17 cellular contexts compared by ENCODE assay signal in genomic region chr11:78336877-78337553, GRCh38.
DNase-seq lines count a peak whose midpoint lies in the region; ATAC-seq and TF ChIP-seq lines count a peak whose summit lies in the region.
"Had no signal": no experiment of that assay in that cellular context is flagged by ENCODE, and none has a peak within 500 bp of the region (broad histone marks: within the 10 kb centered on the region; RNA-seq: fewer than 3 reads in every experiment).

No MANE protein-coding gene starts in this region.

- POLR2A ChIA-PET in activated CD4-positive, alpha-beta memory T cell treated with anti-CD3 and anti-CD28 coated beads, Interleukin-2, amount 10 ng/mL, durations not matched to agents 7 days and 5 days (lab: Charles Lee) = interaction anchor here (1.1 to 1.3 kb wide), 2 partner anchors 11 kb away, joined by 3 to 6 read pairs; no protein-coding TSS in a partner anchor
- POLR2A ChIA-PET in activated CD4-positive, alpha-beta memory T cell treated with anti-CD3 and anti-CD28 coated beads for 36 hours (lab: Charles Lee) = no interaction called here
- POLR2A ChIA-PET in activated B cell treated with CpG ODN at 0.5 μM for 24 hours (lab: Charles Lee) = no interaction called here

- H3K27me3 Mint-ChIP-seq in activated CD4-positive, alpha-beta memory T cell treated with anti-CD3 and anti-CD28 coated beads, Interleukin-2, amount 10 ng/mL, durations not matched to agents 7 days and 5 days = no peaks in the 10 kb centered on the region
- no peaks in the 10 kb centered on the region for H3K27me3 Mint-ChIP-seq in activated CD4-positive, alpha-beta memory T cell treated with anti-CD3 and anti-CD28 coated beads for 36 hours
- H3K27me3 Mint-ChIP-seq in activated B cell treated with CpG ODN at 0.5 μM for 24 hours = no peaks in the 10 kb centered on the region
- H3K27me3 Mint-ChIP-seq: activated naive CD8-positive, alpha-beta T cell had no signal

- H3K27me3 ChIP-seq in layer of hippocampus (ENCODE audit: control insufficient read depth, insufficient read depth, low read length) (no peaks in the 10 kb centered on the region), tibial nerve (no peaks in the 10 kb centered on the region)
- H3K27me3 ChIP-seq: BLaER1 treated with 17β-estradiol and CSF1 and Interleukin-3, amounts not matched to agents 10 nM and 100 nM; brain microvascular endothelial cell; pancreas; testis had no signal

- intact Hi-C loops in activated CD4-positive, alpha-beta memory T cell treated with anti-CD3 and anti-CD28 coated beads for 36 hours (cut with micrococcal nuclease) = no loop called here
- intact Hi-C loops in activated B cell treated with CpG ODN at 0.5 μM for 24 hours (cut with micrococcal nuclease) = loop anchor here (5.0 to 10.0 kb wide), 2 partner anchors 35 to 112 kb away; no protein-coding TSS in a partner anchor

- H3K4me3 Mint-ChIP-seq in activated CD4-positive, alpha-beta memory T cell treated with anti-CD3 and anti-CD28 coated beads, Interleukin-2, amount 10 ng/mL, durations not matched to agents 7 days and 5 days = no peak overlapping the region
- H3K4me3 Mint-ChIP-seq in activated CD4-positive, alpha-beta memory T cell treated with anti-CD3 and anti-CD28 coated beads for 36 hours = no peak overlapping the region
- H3K4me3 Mint-ChIP-seq in activated B cell treated with CpG ODN at 0.5 μM for 24 hours = peak overlapping the region; percentile 49
- H3K4me3 Mint-ChIP-seq: activated naive CD8-positive, alpha-beta T cell; activated T-cell treated with anti-CD3 and anti-CD28 coated beads, Interleukin-2, amount 50 U/mL, for 4 hours had no signal

- H3K4me1 Mint-ChIP-seq in activated CD4-positive, alpha-beta memory T cell treated with anti-CD3 and anti-CD28 coated beads, Interleukin-2, amount 10 ng/mL, durations not matched to agents 7 days and 5 days = peaks cover 90% of the 10 kb centered on the region
- peaks cover 33% of the 10 kb centered on the region for H3K4me1 Mint-ChIP-seq in activated CD4-positive, alpha-beta memory T cell treated with anti-CD3 and anti-CD28 coated beads for 36 hours (ENCODE audit: low read depth)
- H3K4me1 Mint-ChIP-seq in activated B cell treated with CpG ODN at 0.5 μM for 24 hours = peaks cover 48% of the 10 kb centered on the region

- no peak for TF ChIP-seq POLR2A in tibial nerve (IDR thresholded peaks at IDR 0.05)

- H3K9me3 ChIP-seq in tibial nerve = no peaks in the 10 kb centered on the region
- H3K9me3 ChIP-seq: SK-N-SH, testis had no signal

- CTCF ChIA-PET in activated CD4-positive, alpha-beta memory T cell treated with anti-CD3 and anti-CD28 coated beads, Interleukin-2, amount 10 ng/mL, durations not matched to agents 7 days and 5 days (lab: Charles Lee) = interaction anchor here (0.7 kb wide), 1 partner anchor 48 kb away, joined by 4 read pairs; no protein-coding TSS in a partner anchor
- CTCF ChIA-PET in activated CD4-positive, alpha-beta memory T cell treated with anti-CD3 and anti-CD28 coated beads for 36 hours (lab: Charles Lee) = no interaction called here
- CTCF ChIA-PET in activated B cell treated with CpG ODN at 0.5 μM for 24 hours (lab: Charles Lee) = no interaction called here

- H3K4me1 ChIP-seq in tibial nerve = peaks cover 0 to 67% (median 31%) of the 10 kb centered on the region in 4 donors
- H3K4me1 ChIP-seq: testis had no signal

- peaks cover 69% of the 10 kb centered on the region for H3K36me3 Mint-ChIP-seq in activated CD4-positive, alpha-beta memory T cell treated with anti-CD3 and anti-CD28 coated beads, Interleukin-2, amount 10 ng/mL, durations not matched to agents 7 days and 5 days (ENCODE audit: low read depth)
- peaks cover 2% of the 10 kb centered on the region for H3K36me3 Mint-ChIP-seq in activated CD4-positive, alpha-beta memory T cell treated with anti-CD3 and anti-CD28 coated beads for 36 hours
- peaks cover 6% of the 10 kb centered on the region for H3K36me3 Mint-ChIP-seq in activated B cell treated with CpG ODN at 0.5 μM for 24 hours (ENCODE audit: low read depth)

- H3K9me3 Mint-ChIP-seq in activated CD4-positive, alpha-beta memory T cell treated with anti-CD3 and anti-CD28 coated beads, Interleukin-2, amount 10 ng/mL, durations not matched to agents 7 days and 5 days = peaks cover 27% of the 10 kb centered on the region
- peaks cover 5% of the 10 kb centered on the region for H3K9me3 Mint-ChIP-seq in activated CD4-positive, alpha-beta memory T cell treated with anti-CD3 and anti-CD28 coated beads for 36 hours
- no peaks in the 10 kb centered on the region for H3K9me3 Mint-ChIP-seq in activated B cell treated with CpG ODN at 0.5 μM for 24 hours

- H3K27ac Mint-ChIP-seq in activated CD4-positive, alpha-beta memory T cell treated with anti-CD3 and anti-CD28 coated beads, Interleukin-2, amount 10 ng/mL, durations not matched to agents 7 days and 5 days = peak overlapping the region; percentile 9
- no peak overlapping the region for H3K27ac Mint-ChIP-seq in activated CD4-positive, alpha-beta memory T cell treated with anti-CD3 and anti-CD28 coated beads for 36 hours
- peak overlapping the region; percentile 68 for H3K27ac Mint-ChIP-seq in activated B cell treated with CpG ODN at 0.5 μM for 24 hours
- H3K27ac Mint-ChIP-seq: activated naive CD8-positive, alpha-beta T cell had no signal

- no peak overlapping the region for H3K4me3 ChIP-seq in tibial nerve
- H3K4me3 ChIP-seq: BLaER1 treated with 17β-estradiol and CSF1 and Interleukin-3, amounts not matched to agents 10 nM and 100 nM; pancreas; skin epidermis; testis had no signal

- TF ChIP-seq CTCF in activated B cell treated with CpG ODN at 0.5 μM for 24 hours (IDR thresholded peaks at IDR 0.05) (no peak), tibial nerve (IDR thresholded peaks at IDR 0.05) (no peak)

- peak overlapping the region; percentile 79 for H3K27ac ChIP-seq in layer of hippocampus (ENCODE audit: low read depth, low read length)
- peak overlapping the region; percentile 74 for H3K27ac ChIP-seq in substantia nigra (ENCODE audit: low read depth, low read length, poor library complexity, severe bottlenecking)
- peak overlapping the region in 2 of 4 donors; percentile 11 to 46 for H3K27ac ChIP-seq in tibial nerve
- H3K27ac ChIP-seq: brain microvascular endothelial cell, pancreas, testis had no signal

- TF ChIP-seq EP300 in tibial nerve (IDR thresholded peaks at IDR 0.05) = no peak

- WGBS in tibial nerve, 2 donors = 59 to 60% methylated on average over 4 of the region's 4 CpGs

- no peak for DNase-seq in activated CD4-positive, alpha-beta memory T cell treated with anti-CD3 and anti-CD28 coated beads, Interleukin-2, amount 10 ng/mL, durations not matched to agents 7 days and 5 days
- no peak for DNase-seq in activated CD4-positive, alpha-beta memory T cell treated with anti-CD3 and anti-CD28 coated beads for 36 hours
- no peak for DNase-seq in activated B cell treated with CpG ODN at 0.5 μM for 24 hours
- no peak for DNase-seq in substantia nigra (lab: John Stamatoyannopoulos, UW)
- no peak for DNase-seq in EL
- DNase-seq in cerebellar nuclear complex (lab: John Stamatoyannopoulos, UW) = no peak
- DNase-seq in tibial nerve (ENCODE audit: low spot score in 2 of 2) = no peak
- DNase-seq: activated T-cell treated with anti-CD3 and anti-CD28 coated beads, Interleukin-2, amount 50 U/mL, for 4 hours; brain microvascular endothelial cell; erythroblast; pancreas; SK-N-SH; testis had no signal

- H3K36me3 ChIP-seq in tibial nerve = no peaks in the 10 kb centered on the region
- H3K36me3 ChIP-seq: brain microvascular endothelial cell, pancreas had no signal

- peak; percentile 90 for ATAC-seq in activated B cell treated with CpG ODN at 0.5 μM for 24 hours (ENCODE audit: low read depth)
- ATAC-seq: activated T-cell treated with anti-CD3 and anti-CD28 coated beads, Interleukin-2, amount 50 U/mL, for 4 hours; pancreas had no signal
